12 cellular contexts compared by ENCODE assay signal in the genomic region with DNA sequence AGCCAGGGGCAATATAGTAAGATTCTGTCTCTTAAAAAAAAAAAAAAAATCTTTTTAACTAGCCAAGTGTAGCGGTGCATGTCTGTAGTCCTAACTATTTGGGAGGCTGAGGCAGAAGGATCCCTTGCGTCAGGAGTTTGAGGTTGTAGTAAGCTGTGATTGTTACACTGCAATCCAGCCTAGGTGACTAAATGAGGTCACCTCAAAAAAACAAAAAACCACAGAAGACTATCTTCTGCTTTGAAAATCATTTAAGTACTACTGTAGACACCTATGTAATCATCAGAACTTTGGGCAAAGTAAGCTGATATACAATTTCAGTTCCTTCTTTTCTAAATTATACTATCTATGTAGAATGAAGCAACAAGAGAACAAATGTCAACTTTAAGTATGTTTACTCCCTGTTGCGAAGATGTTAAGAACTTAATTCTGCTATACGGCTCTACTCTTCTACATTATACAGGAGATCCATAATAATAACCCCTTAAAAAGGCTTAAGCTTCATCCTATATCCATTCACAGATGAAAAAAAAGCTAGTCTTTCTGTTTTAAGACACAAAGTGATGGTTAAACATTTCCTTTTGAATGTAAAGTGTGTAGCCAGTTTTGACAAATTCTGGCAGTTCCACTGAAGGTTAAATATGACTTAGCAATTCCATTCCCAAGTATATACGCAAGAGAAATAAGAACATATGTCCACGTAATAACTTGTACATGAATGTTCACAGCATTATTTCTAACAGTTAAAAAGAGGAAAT. TPM values are rescaled to one million over a fixed set of nuclear protein-coding genes. Genes with fewer than 3 reads are reported as not detected.
DNase-seq lines count a peak whose midpoint lies in the region; ATAC-seq and TF ChIP-seq lines count a peak whose summit lies in the region.
"Had no signal": no experiment of that assay in that cellular context is flagged by ENCODE, and none has a peak within 500 bp of the region (broad histone marks: within the 10 kb centered on the region; RNA-seq: fewer than 3 reads in every experiment).

No MANE protein-coding gene starts in this region.

- TF ChIP-seq CTCF in GM10266 (IDR thresholded peaks at IDR 0.05; ENCODE audit: control insufficient read depth, insufficient read depth, low read depth, missing control alignments) (no peak), ovary (IDR thresholded peaks at IDR 0.05) (no peak), A673 (conservative IDR thresholded peaks at IDR 0.05; ENCODE audit: low read depth, low read length) (no peak)

- intact Hi-C loops in ovary (cut with DNase I) = no loop called here
- intact Hi-C loops in A673 (cut with micrococcal nuclease; ENCODE audit: unreplicated experiment) = no loop called here

- no peaks in the 10 kb centered on the region for H3K27me3 ChIP-seq in ovary
- peaks cover 10% of the 10 kb centered on the region for H3K27me3 ChIP-seq in A673 (replicated peaks; ENCODE audit: insufficient read depth, low read depth, low read length, poor library complexity)
- H3K27me3 ChIP-seq: BLaER1 treated with 17β-estradiol and CSF1 and Interleukin-3, amounts not matched to agents 10 nM and 100 nM; tibial nerve had no signal

- H3K4me1 ChIP-seq in ovary (ENCODE audit: insufficient read depth) = no peaks in the 10 kb centered on the region
- no peaks in the 10 kb centered on the region for H3K4me1 ChIP-seq in A673 (ENCODE audit: insufficient read depth, low read length, poor library complexity, severe bottlenecking)
- H3K4me1 ChIP-seq: BLaER1 treated with 17β-estradiol and CSF1 and Interleukin-3, amounts not matched to agents 10 nM and 100 nM; tibial nerve had no signal

- whole genome bisulfite sequencing in ovary, 3 donors = 94 to 98% (median 98%) methylated on average over 6 of the region's 6 CpGs

- H3K27ac ChIP-seq in ovary = no peak overlapping the region
- no peak overlapping the region for H3K27ac ChIP-seq in A673 (ENCODE audit: low read depth, low read length, poor library complexity, severe bottlenecking)
- H3K27ac ChIP-seq: BLaER1 treated with 17β-estradiol and CSF1 and Interleukin-3, amounts not matched to agents 10 nM and 100 nM; tibial nerve had no signal

- H3K4me3 ChIP-seq in ovary (no peak overlapping the region), A673 (ENCODE audit: low read depth, low read length, poor library complexity, severe bottlenecking) (no peak overlapping the region)
- H3K4me3 ChIP-seq: BLaER1 treated with 17β-estradiol and CSF1 and Interleukin-3, amounts not matched to agents 10 nM and 100 nM; tibial nerve had no signal

- POLR2A ChIA-PET in A673 (lab: Charles Lee; ENCODE audit: low non-redundant PET) = no interaction called here

- H3K9me3 ChIP-seq in ovary (no peaks in the 10 kb centered on the region), A673 (ENCODE audit: low read depth, low read length, poor library complexity, severe bottlenecking) (no peaks in the 10 kb centered on the region)
- H3K9me3 ChIP-seq: BLaER1 treated with 17β-estradiol and CSF1 and Interleukin-3, amounts not matched to agents 10 nM and 100 nM; tibial nerve had no signal

- no peak for TF ChIP-seq EP300 in ovary (IDR thresholded peaks at IDR 0.05)

- TF ChIP-seq POLR2A in ovary (IDR thresholded peaks at IDR 0.05) = no peak

- H3K36me3 ChIP-seq in ovary (no peaks in the 10 kb centered on the region), A673 (ENCODE audit: insufficient read depth, low read length, poor library complexity, severe bottlenecking) (no peaks in the 10 kb centered on the region)
- H3K36me3 ChIP-seq: BLaER1 treated with 17β-estradiol and CSF1 and Interleukin-3, amounts not matched to agents 10 nM and 100 nM; tibial nerve had no signal

- CTCF ChIA-PET in A673 (lab: Charles Lee) = no interaction called here

- peak; percentile 62 for DNase-seq in GM10266 (ENCODE audit: extremely low spot score)
- DNase-seq in cerebellar cortex (ENCODE audit: low spot score) = no peak
- no peak for DNase-seq in ovary
- no peak for DNase-seq in A673 (ENCODE audit: low spot score)
- DNase-seq in DMS53 (lab: John Stamatoyannopoulos, UW) = no peak
- DNase-seq: naive thymus-derived CD4-positive, alpha-beta T cell had no signal

- BruUV-seq in A673 (replicated peaks; lab: Mats Ljungman, UMichigan) = no TSS peak

- ATAC-seq in GM19035 (IDR thresholded peaks at IDR 0.05; ENCODE audit: unreplicated experiment) (peak; percentile 99), HG02678 (IDR thresholded peaks at IDR 0.05; ENCODE audit: unreplicated experiment) (peak; percentile 97), HG03469 (IDR thresholded peaks at IDR 0.05; ENCODE audit: unreplicated experiment) (peak; percentile 98)
- ATAC-seq: naive thymus-derived CD4-positive, alpha-beta T cell had no signal

RNA-seq across cellular contexts. Expression of gene DAZL, which starts 15.2 kb away (rescaled TPM):
- total RNA-seq in ovary (not detected), A673 (2021) (not detected in 2 replicates)
- polyA plus RNA-seq in ovary = under 1 TPM in 1 of 2 donors, not detected in 1; 0.16 TPM
- total RNA-seq: LHCN-M2; naive thymus-derived CD4-positive, alpha-beta T cell; tibial nerve had no signal
- polyA plus RNA-seq: naive thymus-derived CD4-positive, alpha-beta T cell had no signal
